ENCODE assay signal across 8 cellular contexts in genomic region chr10:50224330-50224952, GRCh38. TPM values are rescaled to one million over a fixed set of nuclear protein-coding genes. Genes with fewer than 3 reads are reported as not detected.
A peak's percentile ranks its signal among the peaks of the same experiment; 100 is the strongest.
DNase-seq lines count a peak whose midpoint lies in the region; ATAC-seq, FAIRE-seq and TF ChIP-seq lines count a peak whose summit lies in the region.

No MANE protein-coding gene starts in this region.

- POLR2A ChIA-PET in K562 (lab: Yijun Ruan, JAX), result interaction anchor here (0.9 to 2.0 kb wide), 2 partner anchors 10 to 16 kb away, joined by 3 to 4 read pairs; no protein-coding TSS in a partner anchor

- H3K9me3 ChIP-seq in K562 (replicated peaks; ENCODE audit: control insufficient read depth, insufficient read depth, low read depth, low read length), result no peaks in the 10 kb centered on the region
- no peaks in the 10 kb centered on the region for H3K9me3 ChIP-seq in transverse colon

- no peaks in the 10 kb centered on the region for H4K20me1 ChIP-seq in K562 (replicated peaks; ENCODE audit: control insufficient read depth, insufficient read depth, low read length)

- CTCF ChIA-PET in K562 (lab: Yijun Ruan, JAX; ENCODE audit: low intra/inter-chr PET ratio), result interaction anchor here (0.6 to 1.2 kb wide), 4 partner anchors 630 to 1566 kb away, joined by 3 to 6 read pairs (median 4); no protein-coding TSS in a partner anchor

- TF ChIP-seq CTCF in K562 (IDR thresholded peaks at IDR 0.05 in 2 of 3, conservative IDR thresholded peaks at IDR 0.05 in 1 of 3; ENCODE audit: insufficient read depth in 2 of 3, low read depth in 1 of 3, low read length in 3 of 3), result peak; percentile 84 to 95 (median 86)
- peak; percentile 25 to 34 (median 29) for TF ChIP-seq CTCF in transverse colon (IDR thresholded peaks at IDR 0.05)

- no peaks in the 10 kb centered on the region; a peak in 1 of 5 replicates for H3K4me1 ChIP-seq in K562 (replicated peaks in 1 of 2; ENCODE audit: control insufficient read depth in 2 of 2, insufficient read depth in 2 of 2, low read length in 2 of 2)
- no peaks in the 10 kb centered on the region for H3K4me1 ChIP-seq in transverse colon

- TF ChIP-seq RAD21 in K562 (CRISPR knock-in tag; conservative IDR thresholded peaks at IDR 0.05 in 1 of 2, IDR thresholded peaks at IDR 0.05 in 1 of 2), result peak; percentile 85 to 93

- no peak overlapping the region for H3K4me3 ChIP-seq in K562
- no peak overlapping the region for H3K4me3 ChIP-seq in transverse colon

- H3K27ac ChIP-seq in K562 (ENCODE audit: extremely low read depth, low read depth, low read length) (no peak overlapping the region), transverse colon (no peak overlapping the region)

- H3K4me2 ChIP-seq in K562 (ENCODE audit: insufficient read depth, low read length), result no peak overlapping the region

- peak overlapping the region; percentile 63 for H2AFZ ChIP-seq in K562 (ENCODE audit: low read depth, low read length)

- no peaks in the 10 kb centered on the region for H3K9me1 ChIP-seq in K562 (ENCODE audit: control insufficient read depth, insufficient read depth, low read length)

- intact Hi-C loops in K562 (cut with micrococcal nuclease) (loop anchor here (1.0 kb wide), 3 partner anchors 51 to 631 kb away; no protein-coding TSS in a partner anchor), transverse colon (cut with DNase I; ENCODE audit: low total_unique reads) (no loop called here)

- TF ChIP-seq POLR2A in K562 (conservative IDR thresholded peaks at IDR 0.05), result no peak
- no peak for TF ChIP-seq POLR2A in transverse colon (IDR thresholded peaks at IDR 0.05)

- 20% methylated on average over 6 of the region's 6 CpGs for WGBS in K562 (ENCODE audit: insufficient coverage, low coverage, missing lambda C conversion rate)
- WGBS in transverse colon (ENCODE audit: low coverage in 1 of 2), 2 donors, result 24 to 29% methylated on average over 6 of the region's 6 CpGs

- H3K79me2 ChIP-seq in K562 (ENCODE audit: control insufficient read depth, insufficient read depth, low read length), result no peaks in the 10 kb centered on the region

- no peak for TF ChIP-seq EP300 in K562 (IDR thresholded peaks at IDR 0.05; ENCODE audit: low read length)
- no peak for TF ChIP-seq EP300 in transverse colon (IDR thresholded peaks at IDR 0.05; ENCODE audit: low read depth)

- FAIRE-seq in HTR-8/SVneo (lab: Jason Lieb, UNC), result peak; percentile 16
- peak; percentile 87 for FAIRE-seq in K562 (lab: Jason Lieb, UNC)

- peak; percentile 89 for ATAC-seq in GM21528 (IDR thresholded peaks at IDR 0.05; ENCODE audit: low FRiP score, unreplicated experiment)
- ATAC-seq in K562, result peak; percentile 98

- no TSS peak for BruUV-seq in K562 (replicated peaks; lab: Mats Ljungman, UMichigan)

- DNase-seq in activated CD4-positive, alpha-beta T cell treated with anti-CD3 and anti-CD28 coated beads for 24 hours (ENCODE audit: low read depth in 2 of 2), result peak; percentile 0 to 1
- no peak for DNase-seq in activated CD4-positive, alpha-beta T cell treated with anti-CD3 and anti-CD28 coated beads, Interleukin-2, amount 50 U/mL, for 1 hour
- DNase-seq in HTR-8/SVneo (ENCODE audit: insufficient read length, low spot score) (peak; percentile 29), OCI-M1 (lab: John Stamatoyannopoulos, UW) (peak; percentile 82), K562 (ENCODE audit: extremely low read depth in 1 of 4, low spot score in 3 of 4) (peak in 2 of 4 experiments; percentile 66 to 85), kidney tubule cell (ENCODE audit: low spot score) (peak; percentile 65), transverse colon (peak; percentile 13)

- in situ Hi-C loops in K562 (cut with MboI), result no loop called here
- in situ Hi-C loops in transverse colon (cut with MboI; ENCODE audit: low pct_ligation_motif_present in 1 of 4, low pct_unique_long_range_greater_than_20kb in 1 of 4, low sequenced_read_pairs in 3 of 4), result loop anchor here in 2 of 4 donors (25.0 kb wide), 1 partner anchor 637 kb away; no protein-coding TSS in a partner anchor

- H3K36me3 ChIP-seq in K562 (ENCODE audit: control insufficient read depth, insufficient read depth, low read length), result no peaks in the 10 kb centered on the region
- no peaks in the 10 kb centered on the region for H3K36me3 ChIP-seq in transverse colon

- no peak overlapping the region for H3K9ac ChIP-seq in K562 (ENCODE audit: insufficient read depth in 1 of 2, low read depth in 2 of 2, low read length in 2 of 2)

- no peaks in the 10 kb centered on the region for H3K27me3 ChIP-seq in K562 (ENCODE audit: control insufficient read depth in 2 of 2, insufficient read depth in 2 of 2, low read length in 2 of 2)
- no peaks in the 10 kb centered on the region for H3K27me3 ChIP-seq in transverse colon

TF ChIP-seq in K562, 482 proteins besides CTCF, POLR2A, EP300 and RAD21 (continues in another document):
- no peak for TF ChIP-seq SNAPC5 (CRISPR knock-in tag; IDR thresholded peaks at IDR 0.05)
- no peak for TF ChIP-seq ZFX (CRISPR knock-in tag; IDR thresholded peaks at IDR 0.05)
- no peak for TF ChIP-seq NEUROD1 (IDR thresholded peaks at IDR 0.05; ENCODE audit: borderline replicate concordance, low read depth, low read length, partially characterized antibody)
- TF ChIP-seq MYC (IDR thresholded peaks at IDR 0.05; ENCODE audit: low read depth, low read length), result peak; percentile 94
- TF ChIP-seq MYC (CRISPR knock-in tag; IDR thresholded peaks at IDR 0.05; ENCODE audit: borderline replicate concordance, low read depth), result no peak
- peak; percentile 81; the same call in 1 of the 2 replicates for TF ChIP-seq SMC3 (conservative IDR thresholded peaks at IDR 0.05; ENCODE audit: insufficient read depth, low read depth, low read length)
- no peak for TF ChIP-seq LARP7 (IDR thresholded peaks at IDR 0.05)
- TF ChIP-seq HSF4 (CRISPR knock-in tag; IDR thresholded peaks at IDR 0.05; ENCODE audit: borderline replicate concordance), result no peak
- TF ChIP-seq RBM22 (IDR thresholded peaks at IDR 0.05; ENCODE audit: low read depth, low read length, poor library complexity, severe bottlenecking), result no peak
- 0 out of 4 replicates have a peak, but pooled peaks of 1 of the 2 experiments have one; percentile 40 for TF ChIP-seq MAZ (CRISPR knock-in tag; conservative IDR thresholded peaks at IDR 0.05 in 1 of 2, IDR thresholded peaks at IDR 0.05 in 1 of 2)
- TF ChIP-seq MYBL2 (IDR thresholded peaks at IDR 0.05; ENCODE audit: low read depth), result no peak
- no peak for TF ChIP-seq MYBL2 (CRISPR knock-in tag; IDR thresholded peaks at IDR 0.05; ENCODE audit: borderline replicate concordance)
- TF ChIP-seq ZNF57 (CRISPR knock-in tag; IDR thresholded peaks at IDR 0.05), result no peak
- no peak for TF ChIP-seq PRPF4 (IDR thresholded peaks at IDR 0.05; ENCODE audit: insufficient read depth, low read depth, low read length, poor library complexity, severe bottlenecking)
- TF ChIP-seq, protein P1, sequence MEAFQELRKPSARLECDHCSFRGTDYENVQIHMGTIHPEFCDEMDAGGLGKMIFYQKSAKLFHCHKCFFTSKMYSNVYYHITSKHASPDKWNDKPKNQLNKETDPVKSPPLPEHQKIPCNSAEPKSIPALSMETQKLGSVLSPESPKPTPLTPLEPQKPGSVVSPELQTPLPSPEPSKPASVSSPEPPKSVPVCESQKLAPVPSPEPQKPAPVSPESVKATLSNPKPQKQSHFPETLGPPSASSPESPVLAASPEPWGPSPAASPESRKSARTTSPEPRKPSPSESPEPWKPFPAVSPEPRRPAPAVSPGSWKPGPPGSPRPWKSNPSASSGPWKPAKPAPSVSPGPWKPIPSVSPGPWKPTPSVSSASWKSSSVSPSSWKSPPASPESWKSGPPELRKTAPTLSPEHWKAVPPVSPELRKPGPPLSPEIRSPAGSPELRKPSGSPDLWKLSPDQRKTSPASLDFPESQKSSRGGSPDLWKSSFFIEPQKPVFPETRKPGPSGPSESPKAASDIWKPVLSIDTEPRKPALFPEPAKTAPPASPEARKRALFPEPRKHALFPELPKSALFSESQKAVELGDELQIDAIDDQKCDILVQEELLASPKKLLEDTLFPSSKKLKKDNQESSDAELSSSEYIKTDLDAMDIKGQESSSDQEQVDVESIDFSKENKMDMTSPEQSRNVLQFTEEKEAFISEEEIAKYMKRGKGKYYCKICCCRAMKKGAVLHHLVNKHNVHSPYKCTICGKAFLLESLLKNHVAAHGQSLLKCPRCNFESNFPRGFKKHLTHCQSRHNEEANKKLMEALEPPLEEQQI (IDR thresholded peaks at IDR 0.05), result no peak
- 0 out of 4 replicates have a peak, but pooled peaks of 1 of the 2 experiments have one; percentile 11 for TF ChIP-seq TBL1XR1 (IDR thresholded peaks at IDR 0.05; ENCODE audit: low read length in 2 of 2)
- TF ChIP-seq SRSF1 (IDR thresholded peaks at IDR 0.05; ENCODE audit: low read depth, low read length), result no peak
- TF ChIP-seq XRCC4 (IDR thresholded peaks at IDR 0.05; ENCODE audit: extremely low read depth, insufficient read depth, insufficient read length), result no peak
- no peak for TF ChIP-seq PTTG1 (tag; IDR thresholded peaks at IDR 0.05; ENCODE audit: low read depth)
- TF ChIP-seq CREM (IDR thresholded peaks at IDR 0.05; ENCODE audit: low read depth), result no peak
- TF ChIP-seq STAG1 (CRISPR knock-in tag; IDR thresholded peaks at IDR 0.05; ENCODE audit: borderline replicate concordance), result peak; percentile 65; the same call in 1 of the 2 replicates

RNA-seq across cellular contexts. Expression of gene ASAH2, which starts 26.9 kb away (rescaled TPM):
- total RNA-seq in K562 (2011; cell fraction: chromatin; rRNA removed; ENCODE audit: low replicate concordance), result 1.2 and 1.3 TPM in 2 replicates
- 0.17 and 1.3 TPM in 2 replicates for total RNA-seq in K562 (2011; cell fraction: nucleolus; rRNA removed)
- total RNA-seq in K562 (2011; cell fraction: nucleoplasm; rRNA removed), result 0.66 and 1.8 TPM in 2 replicates
- total RNA-seq in K562 (2014; rRNA removed), result 2.5 and 6.5 TPM in 2 replicates
- total RNA-seq in K562 (2014; rRNA removed; fragmentation: Illumina TruSeq; extraction: Trizol), result 5.5 and 6.5 TPM in 2 replicates
- 2.7 and 3.5 TPM in 2 replicates for total RNA-seq in K562 (2015; rRNA removed; fragmentation: Illumina TruSeq; extraction: Trizol)
- 7.6 and 11.8 TPM in 2 replicates for total RNA-seq in K562 (2021)
- polyA plus RNA-seq in K562 (2011; rRNA removed), result 8.6 and 8.7 TPM in 2 replicates
- polyA plus RNA-seq in K562 (2011; cell fraction: cytosol; rRNA removed), result 0.54 and 4.2 TPM in 2 replicates
- polyA plus RNA-seq in K562 (2011; cell fraction: nucleus; rRNA removed), result 13.6 and 15.9 TPM in 2 replicates
- polyA plus RNA-seq in K562 (2012), result 4.9 and 5.0 TPM in 2 replicates
- polyA plus RNA-seq in K562 (2014; fragmentation: Illumina TruSeq; extraction: Trizol), result 7.7 and 8.3 TPM in 2 replicates
- polyA plus RNA-seq in K562 (2014; fragmentation: Nextera tagmentation; extraction: Ambion mirVana), result 10 to 100 TPM in 1 of 2 experiments, 1 to 10 TPM in 1; 8.5 to 12.0 TPM
- 8.4 and 11.0 TPM in 2 replicates for polyA plus RNA-seq in K562 (2014; rRNA removed)
- 9.9 and 11.4 TPM in 2 replicates for polyA minus RNA-seq in K562 (2011; rRNA and poly(A)+ RNA removed)
- 0.64 and 4.3 TPM in 2 replicates for polyA minus RNA-seq in K562 (2011; cell fraction: cytosol; rRNA and poly(A)+ RNA removed)
- 1.2 and 1.8 TPM in 2 replicates for polyA minus RNA-seq in K562 (2011; cell fraction: nucleus; rRNA and poly(A)+ RNA removed)
- under 1 TPM; 0.32 to 0.75 (median 0.40) TPM for total RNA-seq in transverse colon
